In genomic region chr5:110769282-110769681, GRCh38 we compare ENCODE assay signal across 14 cellular contexts. TPM values are rescaled to one million over a fixed set of nuclear protein-coding genes. Genes with fewer than 3 reads are reported as not detected.
DNase-seq lines count a peak whose midpoint lies in the region; ATAC-seq and TF ChIP-seq lines count a peak whose summit lies in the region.
"Had no signal": no experiment of that assay in that cellular context is flagged by ENCODE, and none has a peak within 500 bp of the region (broad histone marks: within the 10 kb centered on the region; RNA-seq: fewer than 3 reads in every experiment).

No MANE protein-coding gene starts in this region.

- H3K27ac ChIP-seq in sigmoid colon, result peak overlapping the region in 1 of 4 donors; percentile 9
- H3K27ac ChIP-seq: 22Rv1 had no signal

- TF ChIP-seq EP300 in sigmoid colon (IDR thresholded peaks at IDR 0.05), result no peak

- peaks cover 0 to 6% (median 0%) of the 10 kb centered on the region in 4 donors for H3K4me1 ChIP-seq in sigmoid colon

- H3K4me3 ChIP-seq in skeletal muscle cell (ENCODE audit: low read depth, low read length) (no peak overlapping the region), sigmoid colon (no peak overlapping the region)

- no peak for TF ChIP-seq CTCF in sigmoid colon (IDR thresholded peaks at IDR 0.05)

- intact Hi-C loops in sigmoid colon (cut with DNase I), result no loop called here

- H3K9me3 ChIP-seq in sigmoid colon, result no peaks in the 10 kb centered on the region

- H3K36me3 ChIP-seq in sigmoid colon, result no peaks in the 10 kb centered on the region

- TF ChIP-seq POLR2A in sigmoid colon (IDR thresholded peaks at IDR 0.05), result no peak

- no peaks in the 10 kb centered on the region for H3K27me3 ChIP-seq in sigmoid colon

- DNase-seq in NCI-H1417 (lab: John Stamatoyannopoulos, UW) (peak in 2 of 3 experiments; percentile 26 to 35), NCI-H1417 treated with DMSO at 0.1 percent for 48 hours (lab: John Stamatoyannopoulos, UW) (no peak), NOMO-1 treated with dmso at 0.1 percent for 144 hours (lab: John Stamatoyannopoulos, UW; ENCODE audit: unreplicated experiment) (peak; percentile 10), fibroblast of peridontal ligament (ENCODE audit: extremely low read depth) (peak; percentile 97), skeletal muscle cell (ENCODE audit: low read depth) (peak; percentile 47), DMS114 treated with DMSO at 0.1 percent for 48 hours (lab: John Stamatoyannopoulos, UW; ENCODE audit: unreplicated experiment) (no peak), sigmoid colon (no peak)
- DNase-seq: activated naive CD4-positive, alpha-beta T cell treated with anti-CD3 and anti-CD28 coated beads, Interleukin-2, amount 10 ng/mL, durations not matched to agents 7 days and 5 days; DMS 273 treated with DMSO at 0.1 percent for 48 hours; NCI-H446; right cardiac atrium; T1000 had no signal

- no peak for ATAC-seq in GM18858 (IDR thresholded peaks at IDR 0.05; ENCODE audit: unreplicated experiment)
- ATAC-seq: right cardiac atrium had no signal

- 60 to 70% methylated on average over 3 of the region's 3 CpGs for WGBS in sigmoid colon, 2 donors

RNA-seq across cellular contexts. Expression of gene SLC25A46, which starts 30.5 kb away (rescaled TPM):
- 10 to 100 TPM; 51.6 to 71.7 (median 59.3) TPM for total RNA-seq in sigmoid colon
- polyA plus RNA-seq in sigmoid colon, result 10 to 100 TPM; 25.7 to 37.7 (median 32.4) TPM

RNA-seq across cellular contexts. Expression of gene TMEM232, which starts 42.8 kb away (rescaled TPM):
- total RNA-seq in sigmoid colon, result 1 to 10 TPM; 1.8 to 8.7 (median 3.5) TPM
- 1 to 10 TPM in 2 of 3 donors, under 1 TPM in 1; 0.93 to 5.4 (median 1.8) TPM for polyA plus RNA-seq in sigmoid colon

Comparison
In these comparisons a context has a peak if more than half of its experiments do, and no peak if none do; other contexts are left out.
1. DNase-seq: peak in NCI-H1417 (2 of 3), NOMO-1 treated with dmso at 0.1 percent for 144 hours (single experiment), fibroblast of peridontal ligament (single experiment) and skeletal muscle cell (single experiment); none in NCI-H1417 treated with DMSO at 0.1 percent for 48 hours (single experiment), DMS114 treated with DMSO at 0.1 percent for 48 hours (single experiment) and sigmoid colon (single experiment).